Comparison of ENCODE assay signal across 25 cellular contexts in genomic region chr4:123667496-123667895, GRCh38.
DNase-seq lines count a peak whose midpoint lies in the region; ATAC-seq and TF ChIP-seq lines count a peak whose summit lies in the region.
"Had no signal": no experiment of that assay in that cellular context is flagged by ENCODE, and none has a peak within 500 bp of the region (broad histone marks: within the 10 kb centered on the region; RNA-seq: fewer than 3 reads in every experiment).

No MANE protein-coding gene starts in this region.

- H3K4me3 ChIP-seq in AG04449 (ENCODE audit: low read depth, low read length) (no peak overlapping the region), IMR-90 (ENCODE audit: insufficient read depth, low read depth, low read length) (no peak overlapping the region), brain microvascular endothelial cell (ENCODE audit: low read depth, low read length) (no peak overlapping the region)
- H3K4me3 ChIP-seq: A549, left ventricle myocardium inferior, ovary, right atrium auricular region, stomach, transverse colon had no signal

- no peak overlapping the region for H2BK15ac ChIP-seq in IMR-90 (ENCODE audit: low read depth, low read length)

- peaks cover 10% of the 10 kb centered on the region for H3K4me1 Mint-ChIP-seq in activated CD4-positive, alpha-beta T cell treated with anti-CD3 and anti-CD28 coated beads, Interleukin-2, amount 10 ng/mL, durations not matched to agents 24 days and 14 days
- H3K4me1 Mint-ChIP-seq: mesothelial cell of epicardium had no signal

- H2BK5ac ChIP-seq in IMR-90 (ENCODE audit: low read depth, low read length, poor library complexity, severe bottlenecking), result peak overlapping the region; percentile 66

- H4K8ac ChIP-seq in IMR-90 (ENCODE audit: low read depth in 2 of 2, low read length in 2 of 2), result no peak overlapping the region

- H3K9me3 Mint-ChIP-seq in activated CD4-positive, alpha-beta T cell treated with anti-CD3 and anti-CD28 coated beads, Interleukin-2, amount 10 ng/mL, durations not matched to agents 24 days and 14 days, result peaks cover 14% of the 10 kb centered on the region
- H3K9me3 Mint-ChIP-seq: activated naive CD4-positive, alpha-beta T cell treated with anti-CD3 and anti-CD28 coated beads, Interleukin-2, amount 50 U/mL, for 24 hours; natural killer cell treated with Interleukin-12 subunit alpha and Interleukin-12 subunit beta and Interleukin-15 and Interleukin-18, amount 100 ng/mL, for 72 hours had no signal

- H3K27me3 ChIP-seq in IMR-90 (ENCODE audit: control insufficient read depth, insufficient read depth, low read length), result no peaks in the 10 kb centered on the region
- no peaks in the 10 kb centered on the region for H3K27me3 ChIP-seq in brain microvascular endothelial cell (replicated peaks)
- H3K27me3 ChIP-seq: ovary, right atrium auricular region, stomach, transverse colon had no signal

- H2AFZ ChIP-seq in IMR-90 (replicated peaks; ENCODE audit: low read length, poor library complexity), result no peak overlapping the region

- H2AK9ac ChIP-seq in IMR-90 (replicated peaks; ENCODE audit: low read depth, low read length, poor library complexity), result no peak overlapping the region

- TF ChIP-seq POLR2A in IMR-90 (IDR thresholded peaks at IDR 0.05; ENCODE audit: low read depth, low read length), result no peak

- H3K23ac ChIP-seq in IMR-90 (ENCODE audit: low read depth, low read length), result no peak overlapping the region

- H3K4me2 ChIP-seq in IMR-90 (ENCODE audit: low read depth, low read length), result no peak overlapping the region
- H3K4me2 ChIP-seq: A549 had no signal

- H2BK120ac ChIP-seq in IMR-90 (ENCODE audit: low read depth, low read length), result no peak overlapping the region

- H3K4ac ChIP-seq in IMR-90 (ENCODE audit: low read depth, low read length), result no peak overlapping the region

- H4K5ac ChIP-seq in IMR-90 (ENCODE audit: low read depth, low read length), result no peak overlapping the region

- no peak overlapping the region for H2AK5ac ChIP-seq in IMR-90 (ENCODE audit: low read depth, low read length)

- intact Hi-C loops in IMR-90 (cut with micrococcal nuclease), result loop anchor here (10.0 kb wide), 1 partner anchor 423 kb away; no protein-coding TSS in a partner anchor
- intact Hi-C loops in activated CD4-positive, alpha-beta T cell treated with anti-CD3 and anti-CD28 coated beads, Interleukin-2, amount 10 ng/mL, durations not matched to agents 24 days and 14 days (cut with micrococcal nuclease), result no loop called here

- ATAC-seq in IMR-90 (ENCODE audit: low read depth), result 0 out of 2 replicates have a peak, but pooled peaks have one; percentile 14
- ATAC-seq: A549; activated CD4-positive, alpha-beta T cell treated with anti-CD3 and anti-CD28 coated beads for 36 hours; natural killer cell treated with Interleukin-12 subunit alpha and Interleukin-12 subunit beta and Interleukin-15 and Interleukin-18, amount 100 ng/mL, for 72 hours had no signal

- POLR2A ChIA-PET in AG04449 (lab: Yijun Ruan, JAX), result no interaction called here
- POLR2A ChIA-PET in IMR-90 (lab: Charles Lee; ENCODE audit: unreplicated experiment), result no interaction called here

- H2BK20ac ChIP-seq in IMR-90 (ENCODE audit: low read depth, low read length), result no peak overlapping the region

- H3K4me3 Mint-ChIP-seq in activated CD4-positive, alpha-beta T cell treated with anti-CD3 and anti-CD28 coated beads, Interleukin-2, amount 10 ng/mL, durations not matched to agents 24 days and 14 days, result no peak overlapping the region
- H3K4me3 Mint-ChIP-seq: activated CD4-positive, alpha-beta T cell treated with anti-CD3 and anti-CD28 coated beads for 36 hours; activated naive CD4-positive, alpha-beta T cell treated with anti-CD3 and anti-CD28 coated beads, Interleukin-2, amount 50 U/mL, for 24 hours; mesothelial cell of epicardium; natural killer cell treated with Interleukin-12 subunit alpha and Interleukin-12 subunit beta and Interleukin-15 and Interleukin-18, amount 100 ng/mL, for 72 hours had no signal

- no peak overlapping the region for H3K14ac ChIP-seq in IMR-90 (replicated peaks; ENCODE audit: low read depth, low read length)

- H3K27me3 Mint-ChIP-seq in activated CD4-positive, alpha-beta T cell treated with anti-CD3 and anti-CD28 coated beads, Interleukin-2, amount 10 ng/mL, durations not matched to agents 24 days and 14 days, result peaks cover 57% of the 10 kb centered on the region

- CTCF ChIA-PET in AG04449 (lab: Yijun Ruan, JAX) (no interaction called here), IMR-90 (lab: Yijun Ruan, JAX) (no interaction called here)

- BruUV-seq in IMR-90 (replicated peaks; lab: Mats Ljungman, UMichigan), result no TSS peak

- H3K27ac ChIP-seq in IMR-90 (ENCODE audit: insufficient read depth, low read length), result no peak overlapping the region
- H3K27ac ChIP-seq in brain microvascular endothelial cell, result no peak overlapping the region
- H3K27ac ChIP-seq: A549, left ventricle myocardium inferior, ovary, right atrium auricular region, stomach, transverse colon had no signal

- dilution Hi-C loops in IMR-90 (cut with HindIII; ENCODE audit: low sequenced_read_pairs, unreplicated experiment), result no loop called here

- no peak overlapping the region for H3K56ac ChIP-seq in IMR-90 (ENCODE audit: extremely low read depth, insufficient read depth, low read length)

- no CpG with 5 or more reads among the region's 6 CpGs for WGBS in IMR-90 (ENCODE audit: extremely low coverage in 2 of 2, insufficient read length in 1 of 2), 2 experiments

- TF ChIP-seq CTCF in AG04449 (IDR thresholded peaks at IDR 0.05; ENCODE audit: insufficient read depth, low read length, missing control alignments) (no peak), IMR-90 (conservative IDR thresholded peaks at IDR 0.05; ENCODE audit: low read depth, low read length) (no peak), brain microvascular endothelial cell (IDR thresholded peaks at IDR 0.05; ENCODE audit: low read depth, low read length, missing control alignments) (no peak), GM13976 (IDR thresholded peaks at IDR 0.05; ENCODE audit: borderline replicate concordance, control extremely low read depth, extremely low read depth, insufficient read depth, missing control alignments) (no peak)

- DNase-seq in AG04449 (ENCODE audit: low read depth, low spot score) (peak; percentile 23), IMR-90 (peak; percentile 93), brain microvascular endothelial cell (peak; percentile 42), fibroblast of the conjunctiva (ENCODE audit: low read depth) (peak; percentile 36), GM13976 (ENCODE audit: low spot score) (no peak), HT-29 (ENCODE audit: low spot score) (no peak)
- DNase-seq in activated CD4-positive, alpha-beta T cell treated with anti-CD3 and anti-CD28 coated beads, Interleukin-2, amount 10 ng/mL, durations not matched to agents 24 days and 14 days, result no peak
- DNase-seq in activated naive CD4-positive, alpha-beta T cell treated with Interleukin-2 at 50 U/mL for 16 hours, result no peak
- DNase-seq: activated CD4-positive, alpha-beta T cell treated with anti-CD3 and anti-CD28 coated beads for 36 hours; activated T-cell treated with anti-CD3 and anti-CD28 coated beads, Interleukin-2, amount 50 U/mL, for 48 hours; aorta; effector memory CD4-positive, alpha-beta T cell; KG1; left ventricle myocardium inferior; NCI-H187 treated with DMSO at 0.1 percent for 48 hours; NCI-H69; ovary; SHP77; stomach; transverse colon had no signal

- H3K36me3 ChIP-seq in IMR-90 (ENCODE audit: control insufficient read depth, insufficient read depth, low read length) (no peaks in the 10 kb centered on the region), brain microvascular endothelial cell (replicated peaks) (no peaks in the 10 kb centered on the region)
- H3K36me3 ChIP-seq: left ventricle myocardium inferior, ovary, right atrium auricular region, stomach, transverse colon had no signal

- in situ Hi-C loops in IMR-90 (cut with MboI; ENCODE audit: low sequenced_read_pairs), result loop anchor here (10.0 kb wide), 3 partner anchors 437 to 597 kb away; no protein-coding TSS in a partner anchor
- in situ Hi-C loops in brain microvascular endothelial cell (cut with HindIII; ENCODE audit: low pct_ligation_motif_present, low sequenced_read_pairs), result no loop called here
- in situ Hi-C loops in GM13976 (cut with MboI; ENCODE audit: low sequenced_read_pairs, unreplicated experiment), result loop anchor here (25.0 kb wide), 2 partner anchors 280 to 555 kb away; partner anchors contain the start of gene SPRY1

- H3K79me1 ChIP-seq in IMR-90 (ENCODE audit: low read depth in 1 of 2, low read length in 2 of 2), result no peaks in the 10 kb centered on the region

- no peaks in the 10 kb centered on the region for H3K9me1 ChIP-seq in IMR-90 (ENCODE audit: insufficient read depth, low read length)

- H3K9me3 ChIP-seq in IMR-90 (ENCODE audit: control insufficient read depth, insufficient read depth, low read length), result no peaks in the 10 kb centered on the region
- H3K9me3 ChIP-seq: A549, left ventricle myocardium inferior, ovary, right atrium auricular region, stomach, transverse colon had no signal

- TF ChIP-seq RAD21 in IMR-90 (IDR thresholded peaks at IDR 0.05; ENCODE audit: low read length), result no peak

- H3K4me1 ChIP-seq in IMR-90 (ENCODE audit: control insufficient read depth, insufficient read depth, low read length), result no peaks in the 10 kb centered on the region
- H3K4me1 ChIP-seq: A549, left ventricle myocardium inferior, right atrium auricular region, stomach had no signal

- H4K20me1 ChIP-seq in IMR-90 (ENCODE audit: insufficient read depth, low read length), result no peaks in the 10 kb centered on the region

- H3K18ac ChIP-seq in IMR-90 (ENCODE audit: low read depth, low read length), result no peak overlapping the region

- H3K36me3 Mint-ChIP-seq in activated CD4-positive, alpha-beta T cell treated with anti-CD3 and anti-CD28 coated beads, Interleukin-2, amount 10 ng/mL, durations not matched to agents 24 days and 14 days (ENCODE audit: low read depth), result peaks cover 5% of the 10 kb centered on the region
- H3K36me3 Mint-ChIP-seq: activated naive CD4-positive, alpha-beta T cell treated with anti-CD3 and anti-CD28 coated beads, Interleukin-2, amount 50 U/mL, for 24 hours; mesothelial cell of epicardium had no signal

- no peak overlapping the region for H4K91ac ChIP-seq in IMR-90 (ENCODE audit: insufficient read depth, low read depth, low read length)

- H3K9ac ChIP-seq in IMR-90 (ENCODE audit: low read depth, low read length), result no peak overlapping the region

- no peak overlapping the region for H3K27ac Mint-ChIP-seq in activated CD4-positive, alpha-beta T cell treated with anti-CD3 and anti-CD28 coated beads, Interleukin-2, amount 10 ng/mL, durations not matched to agents 24 days and 14 days
- H3K27ac Mint-ChIP-seq: activated CD4-positive, alpha-beta T cell treated with anti-CD3 and anti-CD28 coated beads for 36 hours; activated naive CD4-positive, alpha-beta T cell treated with anti-CD3 and anti-CD28 coated beads, Interleukin-2, amount 50 U/mL, for 24 hours; mesothelial cell of epicardium; natural killer cell treated with Interleukin-12 subunit alpha and Interleukin-12 subunit beta and Interleukin-15 and Interleukin-18, amount 100 ng/mL, for 72 hours had no signal

TF ChIP-seq in IMR-90, 13 proteins besides CTCF, POLR2A, EP300 and RAD21:
- TF ChIP-seq CEBPB (IDR thresholded peaks at IDR 0.05; ENCODE audit: low read depth, low read length), result peak; percentile 23; the same call in 1 of the 2 replicates
- TF ChIP-seq FOS (IDR thresholded peaks at IDR 0.05; ENCODE audit: low read depth, low read length), result no peak

Comparison
In these comparisons a context has a peak if more than half of its experiments do, and no peak if none do; other contexts are left out.
1. DNase-seq: peak in AG04449 (single experiment), IMR-90 (single experiment), brain microvascular endothelial cell (single experiment) and fibroblast of the conjunctiva (single experiment); none in activated CD4-positive, alpha-beta T cell treated with anti-CD3 and anti-CD28 coated beads, Interleukin-2, amount 10 ng/mL, durations not matched to agents 24 days and 14 days (single experiment), GM13976 (single experiment), activated naive CD4-positive, alpha-beta T cell treated with Interleukin-2 at 50 U/mL for 16 hours (single experiment) and HT-29 (single experiment).